ENCODE assay signal across 8 cellular contexts in the genomic region with DNA sequence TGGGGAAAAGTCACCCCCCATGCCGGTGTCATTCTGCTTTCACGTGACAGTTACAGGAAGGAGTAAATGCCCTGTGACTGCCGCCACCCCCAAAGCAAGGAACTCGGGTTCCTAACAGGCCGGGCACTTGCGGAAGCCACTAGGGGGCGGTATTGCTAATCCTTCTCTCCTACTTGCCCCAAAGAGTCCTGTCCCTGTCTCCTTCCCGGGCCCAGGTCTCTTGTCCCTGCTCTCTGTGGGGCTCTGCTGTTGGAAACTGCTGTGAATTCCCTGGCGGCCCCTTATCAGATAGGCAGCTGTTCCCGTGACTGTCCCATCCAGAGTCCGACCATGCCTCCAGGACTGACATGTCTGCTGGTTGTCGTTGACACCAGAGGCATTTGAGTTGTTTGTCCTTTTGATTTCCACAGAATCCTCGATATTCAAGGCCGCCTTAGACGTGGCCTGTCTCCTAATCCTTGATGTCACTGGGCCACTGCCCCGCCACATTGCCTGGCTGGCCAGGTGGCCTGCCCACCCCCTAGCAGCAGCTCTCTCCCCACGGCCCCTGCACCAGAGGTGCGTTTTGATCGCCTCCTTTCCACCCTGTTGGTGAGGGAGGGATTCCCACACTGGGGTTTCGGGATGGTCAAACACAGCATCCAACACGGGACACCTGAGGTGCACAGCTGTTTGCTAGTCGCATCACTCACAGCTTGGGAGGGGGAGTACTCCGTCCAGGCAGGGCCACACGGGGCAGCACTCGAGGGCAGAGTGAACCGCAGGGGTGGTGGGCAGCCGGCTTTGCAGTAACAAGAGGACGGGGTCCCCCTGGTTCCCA. TPM values are rescaled to one million over a fixed set of nuclear protein-coding genes. Genes with fewer than 3 reads are reported as not detected.
DNase-seq lines count a peak whose midpoint lies in the region; ATAC-seq and TF ChIP-seq lines count a peak whose summit lies in the region.

No MANE protein-coding gene starts in this region.

- peak; percentile 67 for TF ChIP-seq CTCF in colonic mucosa (IDR thresholded peaks at IDR 0.05)

- H3K27ac ChIP-seq in SJSA1 (no peak overlapping the region), colonic mucosa (no peak overlapping the region)

- no peak overlapping the region for H3K9ac ChIP-seq in colonic mucosa (ENCODE audit: low read depth in 2 of 2, low read length in 2 of 2)

- no peaks in the 10 kb centered on the region for H3K27me3 ChIP-seq in SJSA1 (replicated peaks)
- H3K27me3 ChIP-seq in colonic mucosa = no peaks in the 10 kb centered on the region

- intact Hi-C loops in colonic mucosa (cut with DNase I) = loop anchor here (5.0 to 10.0 kb wide), 2 partner anchors 165 to 502 kb away; no protein-coding TSS in a partner anchor

- ATAC-seq in HG03108 (IDR thresholded peaks at IDR 0.05; ENCODE audit: unreplicated experiment) = no peak

- no peak overlapping the region for H3K4me3 ChIP-seq in SJSA1
- H3K4me3 ChIP-seq in colonic mucosa = no peak overlapping the region

- no peaks in the 10 kb centered on the region for H3K9me3 ChIP-seq in SJSA1 (replicated peaks)
- no peaks in the 10 kb centered on the region for H3K9me3 ChIP-seq in colonic mucosa

- H3K36me3 ChIP-seq in SJSA1 (0 out of 2 replicates have a peak, but pooled peaks cover 2% of the 10 kb centered on the region), colonic mucosa (no peaks in the 10 kb centered on the region)

- peaks cover 7% of the 10 kb centered on the region for H3K4me1 ChIP-seq in SJSA1 (replicated peaks)
- no peaks in the 10 kb centered on the region for H3K4me1 ChIP-seq in colonic mucosa

- DNase-seq in NCI-H1092 treated with DMSO at 0.1 percent for 48 hours (lab: John Stamatoyannopoulos, UW) (peak; percentile 13), NCI-H1092 (lab: John Stamatoyannopoulos, UW) (no peak), HK-2 (ENCODE audit: unreplicated experiment) (peak; percentile 58), SJSA1 (ENCODE audit: low read depth in 1 of 2, low spot score in 2 of 2) (peak; percentile 37 to 68), colonic mucosa (peak; percentile 62), lung microvascular endothelial cell (ENCODE audit: low read depth in 2 of 2) (peak; percentile 78 to 90), DMS153 (lab: John Stamatoyannopoulos, UW) (no peak)

RNA-seq across cellular contexts. Expression of a gene that starts 37.3 kb away (rescaled TPM):
- total RNA-seq in SJSA1 (2014; rRNA removed; shearing (Covaris generic)) = 12.1 and 16.6 TPM in 2 replicates
- total RNA-seq in colonic mucosa (10 to 100 TPM in 1 of 2 donors, 1 to 10 TPM in 1; 2.5 to 12.0 TPM), lung microvascular endothelial cell (0.60 and 2.2 TPM in 2 replicates)

RNA-seq across cellular contexts. Expression of a gene that starts 57.4 kb away (rescaled TPM):
- total RNA-seq in SJSA1 (2014; rRNA removed; shearing (Covaris generic)) = not detected in 2 replicates
- total RNA-seq in colonic mucosa = under 1 TPM in 1 of 2 donors, not detected in 1; 0.17 TPM
- total RNA-seq in lung microvascular endothelial cell = 0.22 TPM in 1 of 2 replicates, not detected in the other

Comparison
In these comparisons a context has a peak if more than half of its experiments do, and no peak if none do; other contexts are left out.
1. DNase-seq: peak in NCI-H1092 treated with DMSO at 0.1 percent for 48 hours (single experiment), HK-2 (single experiment), SJSA1 (2 of 2), colonic mucosa (single experiment) and lung microvascular endothelial cell (2 of 2); none in NCI-H1092 (single experiment) and DMS153 (single experiment).